11 cellular contexts compared by ENCODE assay signal in the genomic region with DNA sequence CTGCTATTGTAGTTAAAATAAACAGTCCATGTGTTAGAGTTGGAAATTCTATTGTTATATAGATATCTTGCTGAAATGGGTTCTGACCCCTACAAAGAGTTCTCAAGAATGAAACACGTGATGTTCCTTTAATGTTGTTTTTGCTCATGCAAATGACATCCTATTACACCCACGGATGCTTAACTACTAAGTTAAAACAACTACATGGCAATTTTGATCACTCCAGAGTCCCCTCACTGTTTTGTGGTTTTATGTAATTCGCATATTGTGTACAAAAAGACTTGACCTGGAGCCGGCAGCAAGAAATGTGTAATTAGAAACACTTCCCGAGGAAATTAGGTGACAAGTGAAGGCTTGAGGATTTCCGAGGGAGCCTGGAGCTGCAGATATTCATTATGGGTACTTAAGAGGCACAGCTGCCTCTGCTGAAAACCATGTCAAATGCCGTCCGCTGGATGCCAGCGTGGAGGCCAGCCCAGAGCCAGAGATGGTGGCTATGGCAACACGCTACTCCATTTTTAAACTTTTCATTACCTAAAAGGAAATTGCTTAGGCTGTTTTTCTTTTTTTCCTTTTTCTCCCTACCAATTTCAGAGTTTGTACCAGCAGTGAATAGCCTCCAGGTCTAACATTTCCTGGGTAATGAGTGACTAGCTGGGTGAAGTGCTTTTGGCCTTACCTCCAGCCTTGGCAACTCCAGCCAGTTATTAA. TPM values are rescaled to one million over a fixed set of nuclear protein-coding genes. Genes with fewer than 3 reads are reported as not detected.
DNase-seq lines count a peak whose midpoint lies in the region; ATAC-seq, FAIRE-seq and TF ChIP-seq lines count a peak whose summit lies in the region.
"Had no signal": no experiment of that assay in that cellular context is flagged by ENCODE, and none has a peak within 500 bp of the region (broad histone marks: within the 10 kb centered on the region; RNA-seq: fewer than 3 reads in every experiment).

No MANE protein-coding gene starts in this region.

- H3K27ac ChIP-seq in heart left ventricle (no peak overlapping the region), caudate nucleus (ENCODE audit: low read depth, low read length) (peak overlapping the region; percentile 13), lung (ENCODE audit: low read depth in 1 of 2, low read length in 1 of 2) (peak overlapping the region in 1 of 2 donors; percentile 78), upper lobe of right lung (peak overlapping the region; percentile 38)

- no peaks in the 10 kb centered on the region for H3K36me3 ChIP-seq in heart left ventricle
- no peaks in the 10 kb centered on the region for H3K36me3 ChIP-seq in lung (ENCODE audit: control insufficient read depth in 2 of 2, insufficient read depth in 2 of 2, low read length in 2 of 2)
- no peaks in the 10 kb centered on the region for H3K36me3 ChIP-seq in upper lobe of right lung

- TF ChIP-seq CTCF in heart left ventricle (IDR thresholded peaks at IDR 0.05) (no peak), lung (IDR thresholded peaks at IDR 0.05; ENCODE audit: control extremely low read depth, extremely low read depth) (no peak), upper lobe of right lung (IDR thresholded peaks at IDR 0.05) (no peak)

- TF ChIP-seq POLR2A in heart left ventricle (IDR thresholded peaks at IDR 0.05), result no peak
- no peak for TF ChIP-seq POLR2A in GM12891 (IDR thresholded peaks at IDR 0.05; ENCODE audit: low read depth, low read length)

- DNase-seq in left cardiac atrium, result no peak
- DNase-seq in heart left ventricle, result no peak
- DNase-seq in caudate nucleus (lab: John Stamatoyannopoulos, UW), result peak in 6 of 61 donors; percentile 13 to 58 (median 19)
- DNase-seq in lung (ENCODE audit: low spot score), result peak; percentile 40
- peak; percentile 67 for DNase-seq in upper lobe of right lung
- no peak for DNase-seq in GM12891 (ENCODE audit: insufficient read length, low spot score)
- DNase-seq in activated T-cell treated with anti-CD3 and anti-CD28 coated beads, Interleukin-2, amount 50 U/mL, for 1 hour, result no peak
- DNase-seq in NCI-H2171 (lab: John Stamatoyannopoulos, UW), result no peak
- DNase-seq: stimulated activated naive CD4-positive, alpha-beta T cell treated with Interleukin-2 at 50 U/mL for 16 hours had no signal

- intact Hi-C loops in left cardiac atrium (cut with DNase I) (no loop called here), heart left ventricle (cut with DNase I) (no loop called here), upper lobe of right lung (cut with DNase I) (no loop called here)

- H3K27me3 ChIP-seq in heart left ventricle (peaks cover 0 to 3% (median 0%) of the 10 kb centered on the region in 9 donors), lung (ENCODE audit: control insufficient read depth, insufficient read depth) (no peaks in the 10 kb centered on the region), upper lobe of right lung (no peaks in the 10 kb centered on the region)

- ATAC-seq in left cardiac atrium (peak; percentile 42 to 80), heart left ventricle (no peak), lung (ENCODE audit: insufficient read depth, low FRiP score) (peak; percentile 23), upper lobe of right lung (peak; percentile 65)
- ATAC-seq: activated T-helper 17 cell treated with anti-CD3 and anti-CD28 coated beads, Interleukin-2, amount 50 U/mL, for 72 hours had no signal

- H3K9me3 ChIP-seq in heart left ventricle, result peaks cover 0 to 15% (median 0%) of the 10 kb centered on the region in 12 donors
- peaks cover 4% of the 10 kb centered on the region in 2 donors for H3K9me3 ChIP-seq in lung (ENCODE audit: control insufficient read depth in 2 of 2, insufficient read depth in 1 of 2, low read length in 1 of 2)
- no peaks in the 10 kb centered on the region for H3K9me3 ChIP-seq in upper lobe of right lung

- FAIRE-seq in GM12891 (lab: Jason Lieb, UNC), result no peak
- FAIRE-seq: islet of Langerhans had no signal

- H3K4me3 ChIP-seq in heart left ventricle (no peak overlapping the region), lung (no peak overlapping the region), upper lobe of right lung (no peak overlapping the region)

- 35 to 42% (median 37%) methylated on average over 10 of the region's 10 CpGs for WGBS in heart left ventricle, 4 donors
- 18 to 22% methylated on average over 10 of the region's 10 CpGs for WGBS in lung, 2 donors

- H3K4me1 ChIP-seq in heart left ventricle, result peaks cover 0 to 13% (median 4%) of the 10 kb centered on the region in 12 donors
- peaks cover 0 to 3% of the 10 kb centered on the region in 2 donors for H3K4me1 ChIP-seq in lung (ENCODE audit: control insufficient read depth in 2 of 2, insufficient read depth in 2 of 2, low read length in 2 of 2)
- peaks cover 14% of the 10 kb centered on the region for H3K4me1 ChIP-seq in upper lobe of right lung

TF ChIP-seq in GM12891, 5 proteins besides CTCF, POLR2A, EP300 and RAD21:
- TF ChIP-seq PAX5 (IDR thresholded peaks at IDR 0.05; ENCODE audit: insufficient read depth, low read length, severe bottlenecking) (no peak), POLR2AphosphoS5 (IDR thresholded peaks at IDR 0.05; ENCODE audit: low read depth, low read length) (no peak), POU2F2 (IDR thresholded peaks at IDR 0.05; ENCODE audit: low read depth, low read length) (no peak), SPI1 (IDR thresholded peaks at IDR 0.05; ENCODE audit: low read depth, low read length) (no peak), TAF1 (IDR thresholded peaks at IDR 0.05; ENCODE audit: low read depth, low read length) (no peak)

RNA-seq across cellular contexts. Expression of gene CABLES1, which starts 21.0 kb away (rescaled TPM):
- total RNA-seq in left cardiac atrium, result 10 to 100 TPM in 1 of 2 donors, 1 to 10 TPM in 1; 6.6 to 20.4 TPM
- total RNA-seq in heart left ventricle, result 1 to 10 TPM in 7 of 9 donors, under 1 TPM in 2; 0.28 to 7.2 (median 2.3) TPM
- 1 to 10 TPM in 1 of 2 donors, under 1 TPM in 1; 0.88 to 1.5 TPM for polyA plus RNA-seq in heart left ventricle
- 10 to 100 TPM; 19.2 to 32.6 TPM for total RNA-seq in lung
- polyA plus RNA-seq in lung, result 10 to 100 TPM in 1 of 2 donors, 1 to 10 TPM in 1; 4.2 to 10.3 TPM
- total RNA-seq in upper lobe of right lung, result 39.5 TPM
- polyA plus RNA-seq in GM12891 (2012; ENCODE audit: low read depth, missing spikeins), result 16.8 TPM

Comparison
In these comparisons a context has a peak if more than half of its experiments do, and no peak if none do; other contexts are left out.
1. ATAC-seq: peak in left cardiac atrium (2 of 2), lung (single experiment) and upper lobe of right lung (single experiment); none in heart left ventricle (0 of 4).
2. DNase-seq: peak in lung (single experiment) and upper lobe of right lung (single experiment); none in left cardiac atrium (single experiment), heart left ventricle (0 of 5), GM12891 (single experiment), activated T-cell treated with anti-CD3 and anti-CD28 coated beads, Interleukin-2, amount 50 U/mL, for 1 hour (single experiment) and NCI-H2171 (single experiment).
3. H3K27ac ChIP-seq: peak in caudate nucleus (single experiment) and upper lobe of right lung (single experiment); none in heart left ventricle (0 of 12).